ENCODE assay signal across 8 cellular contexts in the genomic region with DNA sequence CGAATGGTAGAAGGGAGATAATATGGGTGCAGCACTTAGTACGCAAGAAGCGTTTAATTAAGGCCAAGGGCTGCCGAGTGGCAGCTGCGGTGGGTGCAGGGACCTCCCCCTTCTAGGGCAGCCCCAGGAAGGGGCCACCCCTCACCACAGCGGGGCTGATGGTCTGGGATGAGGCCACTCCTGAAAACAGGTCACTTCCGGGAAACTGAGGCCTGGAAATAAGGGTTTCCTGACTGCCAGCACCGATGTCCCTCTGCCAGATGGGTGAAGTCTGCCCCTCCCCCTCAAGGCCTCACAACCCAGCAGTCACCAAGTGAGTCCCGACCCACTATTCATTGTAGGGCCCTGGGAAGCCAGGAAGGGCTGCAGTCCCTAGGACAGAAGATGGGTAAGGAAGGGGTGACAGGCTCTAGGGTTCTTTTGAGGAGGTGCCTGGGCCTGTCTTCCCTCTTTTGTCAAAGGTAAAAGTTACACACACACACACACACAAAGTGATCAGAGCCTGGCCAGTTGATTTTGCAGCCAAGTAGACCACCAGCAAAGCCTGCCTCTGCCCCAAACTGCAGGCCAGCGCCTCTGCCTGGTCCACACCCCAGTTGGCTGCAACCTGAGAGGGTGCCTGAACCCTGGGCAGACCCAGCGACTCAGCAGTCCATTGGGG. TPM values are rescaled to one million over a fixed set of nuclear protein-coding genes. Genes with fewer than 3 reads are reported as not detected.
DNase-seq lines count a peak whose midpoint lies in the region; ATAC-seq and TF ChIP-seq lines count a peak whose summit lies in the region.

No MANE protein-coding gene starts in this region.

- peak overlapping the region; percentile 90 for H2BK5ac ChIP-seq in trophoblast cell (ENCODE audit: low read depth, low read length, poor library complexity)

- H3K79me2 ChIP-seq in DOHH2 (ENCODE audit: control insufficient read depth, low read length) (peaks cover 91% of the 10 kb centered on the region), SK-N-SH (ENCODE audit: insufficient read depth) (no peaks in the 10 kb centered on the region), trophoblast cell (ENCODE audit: control insufficient read depth, insufficient read depth, low read length, poor library complexity) (peaks cover 26% of the 10 kb centered on the region)

- peak overlapping the region; percentile 80 for H4K8ac ChIP-seq in trophoblast cell (ENCODE audit: low read depth, low read length)

- 11% methylated on average over 5 of the region's 11 CpGs for WGBS in SK-N-SH (ENCODE audit: low lambda C conversion rate)
- 20% methylated on average over 10 of the region's 11 CpGs for WGBS in esophagus muscularis mucosa
- WGBS in trophoblast cell (ENCODE audit: extremely low coverage, insufficient coverage, insufficient read length) = no CpG with 5 or more reads among the region's 11 CpGs

- TF ChIP-seq RAD21 in SK-N-SH (IDR thresholded peaks at IDR 0.05; ENCODE audit: low read length) = no peak

- H3K4me1 ChIP-seq in DOHH2 (ENCODE audit: control insufficient read depth, low read length) = peaks cover 83% of the 10 kb centered on the region
- peaks cover 23% of the 10 kb centered on the region for H3K4me1 ChIP-seq in HAP-1
- peaks cover 39 to 88% of the 10 kb centered on the region in 2 experiments for H3K4me1 ChIP-seq in SK-N-SH (ENCODE audit: control insufficient read depth in 1 of 2, insufficient read depth in 2 of 2, low read depth in 1 of 2, low read length in 1 of 2)
- peaks cover 49 to 90% (median 84%) of the 10 kb centered on the region in 4 donors for H3K4me1 ChIP-seq in esophagus muscularis mucosa
- peaks cover 38 to 57% of the 10 kb centered on the region in 2 experiments for H3K4me1 ChIP-seq in trophoblast cell (ENCODE audit: control insufficient read depth in 1 of 2, insufficient read depth in 2 of 2, low read length in 2 of 2)

- H4K20me1 ChIP-seq in DOHH2 (ENCODE audit: control insufficient read depth, insufficient read depth, low read depth, low read length) (peaks cover 11% of the 10 kb centered on the region), SK-N-SH (ENCODE audit: insufficient read depth) (peaks cover 7% of the 10 kb centered on the region; the same call in 1 of the 2 replicates)

- peaks cover 27% of the 10 kb centered on the region for H3K79me1 ChIP-seq in trophoblast cell (ENCODE audit: low read length)

- CTCF ChIA-PET in SK-N-SH (lab: Yijun Ruan, JAX) = interaction anchor here (4.1 to 4.8 kb wide), 2 partner anchors 12 kb away, joined by 20 to 32 read pairs; no protein-coding TSS in a partner anchor

- H3F3A ChIP-seq in DOHH2 (ENCODE audit: control insufficient read depth, insufficient read depth) = no peaks in the 10 kb centered on the region
- H3F3A ChIP-seq in SK-N-SH (replicated peaks; ENCODE audit: insufficient read depth) = peaks cover 4% of the 10 kb centered on the region

- H3K4me2 ChIP-seq in DOHH2 (ENCODE audit: low read length) = peak overlapping the region; percentile 100
- peak overlapping the region; percentile 87 for H3K4me2 ChIP-seq in SK-N-SH
- peak overlapping the region; percentile 64 for H3K4me2 ChIP-seq in trophoblast cell (ENCODE audit: low read length)

- H3K9me2 ChIP-seq in DOHH2 (replicated peaks; ENCODE audit: control insufficient read depth, low read length) = no peaks in the 10 kb centered on the region
- H3K9me2 ChIP-seq in SK-N-SH = no peaks in the 10 kb centered on the region

- H3K27ac ChIP-seq in DOHH2 (ENCODE audit: low read depth, low read length) (peak overlapping the region; percentile 92), SK-N-SH (ENCODE audit: low read depth in 2 of 2, low read length in 1 of 2) (peak overlapping the region; percentile 40 to 97), esophagus muscularis mucosa (replicated peaks in 1 of 4) (peak overlapping the region; percentile 81 to 87 (median 84)), trophoblast cell (ENCODE audit: low read depth, low read length) (peak overlapping the region; percentile 80)

- H2BK120ac ChIP-seq in trophoblast cell (ENCODE audit: insufficient read depth, low read length, poor library complexity) = peak overlapping the region; percentile 95

- in situ Hi-C loops in HAP-1 (cut with MboI; ENCODE audit: low sequenced_read_pairs) = loop anchor here (10.0 kb wide), 1 partner anchor 211 kb away; a partner anchor contains a TSS

- H3K4me3 ChIP-seq in DOHH2 (ENCODE audit: low read length) (peak overlapping the region; percentile 80), HAP-1 (peak overlapping the region; percentile 14), SK-N-SH (ENCODE audit: low read depth in 2 of 2, low read length in 1 of 2) (peak overlapping the region; percentile 34 to 57), esophagus muscularis mucosa (peak overlapping the region; percentile 55 to 62 (median 58)), trophoblast cell (ENCODE audit: low read depth, low read length) (no peak overlapping the region)

- TF ChIP-seq EP300 in SK-N-SH (IDR thresholded peaks at IDR 0.05; ENCODE audit: borderline replicate concordance in 1 of 2, low read depth in 1 of 2, low read length in 1 of 2) = no peak; a peak in 1 of 4 replicates
- TF ChIP-seq EP300 in esophagus muscularis mucosa (IDR thresholded peaks at IDR 0.05) = no peak

- H3K14ac ChIP-seq in trophoblast cell (ENCODE audit: low read length) = peak overlapping the region; percentile 81

- peak overlapping the region; percentile 95 for H4K91ac ChIP-seq in trophoblast cell (ENCODE audit: low read depth, low read length)

- DNase-seq in HAP-1 (ENCODE audit: low spot score in 2 of 2) (peak in 1 of 2 experiments; percentile 51), SK-N-SH (peak; percentile 76), esophagus muscularis mucosa (ENCODE audit: extremely low spot score) (no peak), trophoblast cell (no peak), NCI-H2107 (lab: John Stamatoyannopoulos, UW) (no peak)

- peak overlapping the region; percentile 63; the same call in 1 of the 2 replicates for H2AFZ ChIP-seq in SK-N-SH (ENCODE audit: low read depth)
- peak overlapping the region; percentile 38 for H2AFZ ChIP-seq in trophoblast cell (ENCODE audit: insufficient read depth, low read length, poor library complexity)

- TF ChIP-seq CTCF in DOHH2 (IDR thresholded peaks at IDR 0.05; ENCODE audit: low read depth, low read length, poor library complexity, severe bottlenecking) (no peak), SK-N-SH (IDR thresholded peaks at IDR 0.05) (no peak), esophagus muscularis mucosa (IDR thresholded peaks at IDR 0.05) (no peak)

- H3K27me3 ChIP-seq in DOHH2 (ENCODE audit: control insufficient read depth, low read length) (no peaks in the 10 kb centered on the region), HAP-1 (ENCODE audit: low read depth) (no peaks in the 10 kb centered on the region), SK-N-SH (ENCODE audit: insufficient read depth) (no peaks in the 10 kb centered on the region), esophagus muscularis mucosa (no peaks in the 10 kb centered on the region), trophoblast cell (ENCODE audit: insufficient read depth, low read length) (no peaks in the 10 kb centered on the region)

- H2AK5ac ChIP-seq in trophoblast cell (ENCODE audit: low read length) = peak overlapping the region; percentile 79

- peak overlapping the region; percentile 87 for H3K4ac ChIP-seq in trophoblast cell (ENCODE audit: low read depth, low read length)

- ATAC-seq in HG03139 (IDR thresholded peaks at IDR 0.05; ENCODE audit: unreplicated experiment) (no peak), HG02763 (IDR thresholded peaks at IDR 0.05; ENCODE audit: unreplicated experiment) (no peak)

- peak overlapping the region; percentile 36 for H4K12ac ChIP-seq in trophoblast cell (ENCODE audit: low read depth, low read length)

- peak overlapping the region; percentile 79 for H3K18ac ChIP-seq in trophoblast cell (ENCODE audit: low read length)

- H3K9ac ChIP-seq in SK-N-SH (peak overlapping the region; percentile 43), trophoblast cell (ENCODE audit: low read length) (no peak overlapping the region)

- no peaks in the 10 kb centered on the region for H3K9me3 ChIP-seq in DOHH2 (ENCODE audit: control insufficient read depth, insufficient read depth, low read length)
- no peaks in the 10 kb centered on the region for H3K9me3 ChIP-seq in HAP-1
- no peaks in the 10 kb centered on the region for H3K9me3 ChIP-seq in SK-N-SH
- no peaks in the 10 kb centered on the region for H3K9me3 ChIP-seq in esophagus muscularis mucosa
- no peaks in the 10 kb centered on the region for H3K9me3 ChIP-seq in trophoblast cell (ENCODE audit: insufficient read depth, low read depth, low read length)

- H2BK12ac ChIP-seq in trophoblast cell (ENCODE audit: low read length) = peak overlapping the region; percentile 93

- TF ChIP-seq POLR2A in esophagus muscularis mucosa (IDR thresholded peaks at IDR 0.05; ENCODE audit: low read depth) = no peak

- peaks cover 52% of the 10 kb centered on the region for H3K36me3 ChIP-seq in DOHH2 (ENCODE audit: control insufficient read depth, low read length)
- peaks cover 18% of the 10 kb centered on the region for H3K36me3 ChIP-seq in HAP-1 (replicated peaks)
- peaks cover 0 to 5% of the 10 kb centered on the region in 2 experiments for H3K36me3 ChIP-seq in SK-N-SH (replicated peaks in 1 of 2; ENCODE audit: control insufficient read depth in 1 of 2, insufficient read depth in 2 of 2, low read length in 1 of 2)
- peaks cover 0 to 19% (median 7%) of the 10 kb centered on the region in 4 donors for H3K36me3 ChIP-seq in esophagus muscularis mucosa
- peaks cover 33 to 37% of the 10 kb centered on the region in 2 experiments for H3K36me3 ChIP-seq in trophoblast cell (ENCODE audit: control insufficient read depth in 1 of 2, insufficient read depth in 2 of 2, low read length in 2 of 2)

- POLR2A ChIA-PET in SK-N-SH (lab: Yijun Ruan, JAX) = interaction anchor here (5.9 kb wide), 1 partner anchor 13 kb away, joined by 44 read pairs; a partner anchor contains a TSS

- H3K23ac ChIP-seq in trophoblast cell (ENCODE audit: low read length) = no peak overlapping the region

- intact Hi-C loops in esophagus muscularis mucosa (cut with DNase I) = no loop called here

TF ChIP-seq in SK-N-SH, 30 proteins besides CTCF, POLR2A, EP300 and RAD21 (continues in another document):
- no peak for TF ChIP-seq EZH2phosphoT487 (IDR thresholded peaks at IDR 0.05; ENCODE audit: borderline replicate concordance, low read depth)
- no peak for TF ChIP-seq FOXM1 (IDR thresholded peaks at IDR 0.05; ENCODE audit: low read depth)
- peak; percentile 5 for TF ChIP-seq CHD2 (IDR thresholded peaks at IDR 0.05; ENCODE audit: low read length, partially characterized antibody)
- no peak for TF ChIP-seq SIN3A (IDR thresholded peaks at IDR 0.05; ENCODE audit: borderline replicate concordance, low read depth, low read length)

RNA-seq across cellular contexts. Expression of a gene that starts 12.5 kb away (rescaled TPM):
- polyA plus RNA-seq in SK-N-SH (2012; rRNA removed) = 15.9 and 20.4 TPM in 2 replicates
- polyA plus RNA-seq in SK-N-SH (2012; cell fraction: cytosol; rRNA removed) = 5.3 and 8.6 TPM in 2 replicates
- polyA plus RNA-seq in SK-N-SH (2012; cell fraction: nucleus; rRNA removed) = 92.2 and 140 TPM in 2 replicates
- total RNA-seq in esophagus muscularis mucosa = 10 to 100 TPM; 28.1 to 62.6 (median 39.7) TPM
- 95.5 and 107 TPM in 2 replicates for polyA plus RNA-seq in trophoblast cell (2013)
